Comparison of ENCODE assay signal across 21 cellular contexts in the genomic region with DNA sequence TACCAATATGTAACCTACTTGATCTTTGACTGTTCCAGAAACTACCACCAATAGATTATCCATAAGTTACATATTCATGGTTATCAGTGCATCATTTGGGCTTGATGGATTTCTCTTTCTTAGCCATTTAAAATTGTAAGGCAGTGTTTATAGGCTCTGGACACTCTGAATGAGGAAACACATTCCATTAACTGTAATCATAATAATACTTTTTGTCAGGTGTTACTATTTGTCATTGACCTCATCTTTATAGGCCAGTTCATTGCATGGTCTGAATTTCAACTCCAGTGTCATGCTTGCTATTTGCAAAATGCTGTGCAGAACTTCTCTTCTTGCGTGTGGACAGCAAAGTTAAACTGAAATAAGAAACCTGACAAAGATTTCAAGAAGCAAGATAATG.
"Had no signal": no experiment of that assay in that cellular context is flagged by ENCODE, and none has a peak within 500 bp of the region (broad histone marks: within the 10 kb centered on the region; RNA-seq: fewer than 3 reads in every experiment).

No MANE protein-coding gene starts in this region.

- H3K27me3 ChIP-seq: SJCRH30 had no signal

- DNase-seq: activated CD4-positive, alpha-beta memory T cell treated with anti-CD3 and anti-CD28 coated beads, Interleukin-2, amount 10 ng/mL, durations not matched to agents 7 days and 5 days; activated CD4-positive, alpha-beta T cell treated with anti-CD3 and anti-CD28 coated beads for 36 hours; activated CD4-positive, alpha-beta T cell treated with anti-CD3 and anti-CD28 coated beads, Interleukin-2, amount 50 U/mL, for 1 hour; activated gamma-delta T cell; activated naive CD4-positive, alpha-beta T cell treated with anti-CD3 and anti-CD28 coated beads for 36 hours; activated T-cell treated with anti-CD3 and anti-CD28 coated beads for 4 hours; activated T-cell treated with anti-CD3 and anti-CD28 coated beads, Interleukin-2, amount 50 U/mL, for 48 hours; amygdala; cerebellar nuclear complex; MM.1S; NCI-H1105; NCI-H1436 treated with DMSO at 0.1 percent for 48 hours; NCI-H187; NCI-H2081; NCI-H524; SJCRH30; SK-N-SH; T-helper 1 cell; WERI-Rb-1 had no signal

- H2AFZ ChIP-seq: PC-9 had no signal

- H3K4me2 ChIP-seq: PC-9, SK-N-SH had no signal

- H3K9me3 ChIP-seq: SJCRH30, SK-N-SH had no signal

- H3K9ac ChIP-seq: SK-N-SH had no signal

- H3K27ac ChIP-seq: PC-9, SJCRH30, WERI-Rb-1 had no signal

- H3K4me1 ChIP-seq: SJCRH30 had no signal

- H3K36me3 ChIP-seq: SJCRH30, WERI-Rb-1 had no signal

- H3K4me3 ChIP-seq: PC-9, SJCRH30 had no signal

- ATAC-seq: activated CD4-positive, alpha-beta T cell treated with anti-CD3 and anti-CD28 coated beads for 36 hours; activated T-helper 17 cell treated with anti-CD3 and anti-CD28 coated beads, Interleukin-2, amount 50 U/mL, for 72 hours had no signal

- H3K9me2 ChIP-seq: SK-N-SH had no signal
